Comparison of ENCODE assay signal across 29 cellular contexts in the genomic region with DNA sequence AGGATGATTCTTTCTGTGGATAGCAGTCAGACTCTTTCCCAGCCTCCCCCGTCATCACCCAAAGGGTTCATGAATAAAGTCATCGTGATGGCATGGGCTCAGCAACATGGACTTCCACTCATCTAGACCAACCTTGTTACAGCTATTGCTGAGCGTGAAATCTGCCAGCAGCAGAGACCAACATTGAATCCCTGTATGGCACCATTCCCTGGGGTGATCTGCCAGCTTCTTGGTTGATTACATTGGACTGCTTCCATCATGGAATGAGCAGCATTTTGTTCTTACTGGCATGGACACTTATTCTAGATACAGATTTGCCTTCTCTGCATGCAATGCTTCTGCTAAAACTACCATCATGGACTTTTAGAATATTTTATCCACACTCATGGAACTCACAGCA.
"Had no signal": no experiment of that assay in that cellular context is flagged by ENCODE, and none has a peak within 500 bp of the region (broad histone marks: within the 10 kb centered on the region; RNA-seq: fewer than 3 reads in every experiment).

No MANE protein-coding gene starts in this region.

- H3K9me3 ChIP-seq: colonic mucosa, gastrocnemius medialis, pancreas, psoas muscle, testis had no signal

- H3K36me3 ChIP-seq: breast epithelium, colonic mucosa, esophagus squamous epithelium, gastrocnemius medialis, pancreas had no signal

- H3K4me1 ChIP-seq: breast epithelium, colonic mucosa, esophagus squamous epithelium, gastrocnemius medialis, pancreas, psoas muscle, testis had no signal

- H3K4me3 ChIP-seq: breast epithelium, colonic mucosa, esophagus squamous epithelium, gastrocnemius medialis, pancreas, psoas muscle, testis had no signal

- DNase-seq: activated CD4-positive, alpha-beta memory T cell treated with anti-CD3 and anti-CD28 coated beads for 36 hours; activated CD4-positive, alpha-beta T cell treated with anti-CD3 and anti-CD28 coated beads for 48 hours; activated CD8-positive, alpha-beta memory T cell treated with anti-CD3 and anti-CD28 coated beads, Interleukin-2, amount 50 U/mL, for 4 hours; activated gamma-delta T cell treated with Interleukin-2 at 50 U/mL for 16 hours; activated naive CD4-positive, alpha-beta T cell treated with anti-CD3 and anti-CD28 coated beads, Interleukin-2, amount 50 U/mL, for 16 hours; activated T-cell treated with anti-CD3 and anti-CD28 coated beads, Interleukin-2, amount 50 U/mL, for 24 hours; amniotic stem cell; colonic mucosa; effector CD8-positive, alpha-beta T cell; esophagus squamous epithelium; gastrocnemius medialis; glutamatergic neuron; hippocampal formation; left cardiac atrium; naive thymus-derived CD8-positive, alpha-beta T cell; psoas muscle; right cardiac atrium; stimulated activated CD4-positive, alpha-beta T cell treated with anti-CD3 and anti-CD28 coated beads, Interleukin-2, amount 100 ng/mL, for 48 hours; stimulated activated naive CD8-positive, alpha-beta T cell treated with anti-CD3 and anti-CD28 coated beads, Interleukin-15, Interleukin-2, amounts not matched to agents 100 U/mL and 50 U/mL, for 24 hours; SW 1271; T-helper 9 cell; testis; trophoblast cell had no signal

- H3K27ac ChIP-seq: breast epithelium, colonic mucosa, epithelial cell of prostate, esophagus squamous epithelium, gastrocnemius medialis, pancreas, psoas muscle, testis, VCaP had no signal

- ATAC-seq: activated CD4-positive, CD25-positive, alpha-beta regulatory T cell treated with anti-CD3 and anti-CD28 coated beads, Interleukin-2, amount 50 U/mL, for 24 hours; activated T-helper 17 cell treated with anti-CD3 and anti-CD28 coated beads, Interleukin-2, amount 50 U/mL, for 72 hours; gastrocnemius medialis; left cardiac atrium; naive thymus-derived CD8-positive, alpha-beta T cell; psoas muscle; right cardiac atrium; stimulated activated naive CD8-positive, alpha-beta T cell treated with anti-CD3 and anti-CD28 coated beads, Interleukin-15, Interleukin-2, amounts not matched to agents 100 U/mL and 50 U/mL, for 24 hours had no signal

- H3K27me3 ChIP-seq: breast epithelium, colonic mucosa, esophagus squamous epithelium, gastrocnemius medialis, pancreas, testis had no signal
